ENCODE assay signal across 1 cellular context in genomic region chr10:74826142-74827044, GRCh38.
TF ChIP-seq lines count a peak whose summit lies in the region.

Gene KAT6B (plus strand): TSS chr10:74826600. CDS start chr10:74842858, 16,258 bp downstream.

TF ChIP-seq in liver, 16 proteins besides CTCF, POLR2A, EP300 and RAD21 (continued from another document):
- TF ChIP-seq MAX (IDR thresholded peaks at IDR 0.05) (no peak), HNF4A (conservative IDR thresholded peaks at IDR 0.05) (peak in 1 of 2 donors; percentile 17)
